1 cellular context compared by ENCODE assay signal in the genomic region with DNA sequence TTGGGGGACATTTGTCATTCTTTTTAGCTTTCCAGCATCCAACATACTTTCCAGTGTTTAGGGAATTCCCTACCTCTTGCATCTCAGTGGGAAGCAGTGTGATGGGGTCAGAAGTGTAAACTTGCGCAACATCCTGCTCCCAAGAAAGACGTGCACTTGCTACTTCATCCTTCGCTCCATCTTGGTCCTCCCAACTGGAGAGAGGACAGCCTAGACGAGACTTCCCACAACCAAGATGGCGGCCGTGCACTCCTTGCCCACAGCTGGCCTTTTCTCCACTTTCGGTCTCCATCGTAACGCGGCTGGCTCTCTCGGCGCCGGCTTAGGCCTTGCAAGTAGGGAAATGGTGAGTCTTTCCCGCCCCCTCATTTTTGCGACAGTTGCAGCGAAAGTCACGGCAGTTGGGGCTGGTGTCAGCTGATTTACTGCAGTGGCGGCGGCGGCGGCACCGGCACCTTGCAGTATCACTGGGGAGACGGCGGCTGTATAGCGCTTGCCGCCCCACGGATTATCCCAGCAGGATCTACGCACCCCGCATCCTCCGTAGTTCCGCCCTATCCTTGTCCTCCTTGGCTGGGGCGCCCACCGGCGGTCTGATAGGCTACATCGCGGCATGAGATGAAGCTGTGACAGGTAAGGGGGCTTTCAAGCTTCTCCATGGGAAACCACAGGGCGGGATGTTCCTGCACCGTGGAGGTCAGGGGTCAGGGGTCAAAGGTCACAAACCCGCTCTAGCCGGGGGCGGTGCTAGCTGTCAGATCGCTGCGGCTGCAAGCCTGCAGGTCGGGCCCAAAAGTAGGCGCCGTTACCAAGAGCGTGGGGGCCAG.
TF ChIP-seq lines count a peak whose summit lies in the region.

A gene (plus strand): TSS at position 416 of the 827 bp plus-strand sequence. CDS start 21,157 bp downstream, outside the sequence.

TF ChIP-seq in HEK293, 187 proteins besides CTCF, POLR2A, EP300 and RAD21 (continued from another document):
- TF ChIP-seq, protein P1, sequence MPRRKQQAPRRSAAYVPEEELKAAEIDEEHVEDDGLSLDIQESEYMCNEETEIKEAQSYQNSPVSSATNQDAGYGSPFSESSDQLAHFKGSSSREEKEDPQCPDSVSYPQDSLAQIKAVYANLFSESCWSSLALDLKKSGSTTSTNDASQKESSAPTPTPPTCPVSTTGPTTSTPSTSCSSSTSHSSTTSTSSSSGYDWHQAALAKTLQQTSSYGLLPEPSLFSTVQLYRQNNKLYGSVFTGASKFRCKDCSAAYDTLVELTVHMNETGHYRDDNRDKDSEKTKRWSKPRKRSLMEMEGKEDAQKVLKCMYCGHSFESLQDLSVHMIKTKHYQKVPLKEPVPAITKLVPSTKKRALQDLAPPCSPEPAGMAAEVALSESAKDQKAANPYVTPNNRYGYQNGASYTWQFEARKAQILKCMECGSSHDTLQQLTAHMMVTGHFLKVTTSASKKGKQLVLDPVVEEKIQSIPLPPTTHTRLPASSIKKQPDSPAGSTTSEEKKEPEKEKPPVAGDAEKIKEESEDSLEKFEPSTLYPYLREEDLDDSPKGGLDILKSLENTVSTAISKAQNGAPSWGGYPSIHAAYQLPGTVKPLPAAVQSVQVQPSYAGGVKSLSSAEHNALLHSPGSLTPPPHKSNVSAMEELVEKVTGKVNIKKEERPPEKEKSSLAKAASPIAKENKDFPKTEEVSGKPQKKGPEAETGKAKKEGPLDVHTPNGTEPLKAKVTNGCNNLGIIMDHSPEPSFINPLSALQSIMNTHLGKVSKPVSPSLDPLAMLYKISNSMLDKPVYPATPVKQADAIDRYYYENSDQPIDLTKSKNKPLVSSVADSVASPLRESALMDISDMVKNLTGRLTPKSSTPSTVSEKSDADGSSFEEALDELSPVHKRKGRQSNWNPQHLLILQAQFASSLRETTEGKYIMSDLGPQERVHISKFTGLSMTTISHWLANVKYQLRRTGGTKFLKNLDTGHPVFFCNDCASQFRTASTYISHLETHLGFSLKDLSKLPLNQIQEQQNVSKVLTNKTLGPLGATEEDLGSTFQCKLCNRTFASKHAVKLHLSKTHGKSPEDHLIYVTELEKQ (tag by site-specific recombination; IDR thresholded peaks at IDR 0.05; ENCODE audit: borderline replicate concordance), result no peak
- TF ChIP-seq, protein P2, sequence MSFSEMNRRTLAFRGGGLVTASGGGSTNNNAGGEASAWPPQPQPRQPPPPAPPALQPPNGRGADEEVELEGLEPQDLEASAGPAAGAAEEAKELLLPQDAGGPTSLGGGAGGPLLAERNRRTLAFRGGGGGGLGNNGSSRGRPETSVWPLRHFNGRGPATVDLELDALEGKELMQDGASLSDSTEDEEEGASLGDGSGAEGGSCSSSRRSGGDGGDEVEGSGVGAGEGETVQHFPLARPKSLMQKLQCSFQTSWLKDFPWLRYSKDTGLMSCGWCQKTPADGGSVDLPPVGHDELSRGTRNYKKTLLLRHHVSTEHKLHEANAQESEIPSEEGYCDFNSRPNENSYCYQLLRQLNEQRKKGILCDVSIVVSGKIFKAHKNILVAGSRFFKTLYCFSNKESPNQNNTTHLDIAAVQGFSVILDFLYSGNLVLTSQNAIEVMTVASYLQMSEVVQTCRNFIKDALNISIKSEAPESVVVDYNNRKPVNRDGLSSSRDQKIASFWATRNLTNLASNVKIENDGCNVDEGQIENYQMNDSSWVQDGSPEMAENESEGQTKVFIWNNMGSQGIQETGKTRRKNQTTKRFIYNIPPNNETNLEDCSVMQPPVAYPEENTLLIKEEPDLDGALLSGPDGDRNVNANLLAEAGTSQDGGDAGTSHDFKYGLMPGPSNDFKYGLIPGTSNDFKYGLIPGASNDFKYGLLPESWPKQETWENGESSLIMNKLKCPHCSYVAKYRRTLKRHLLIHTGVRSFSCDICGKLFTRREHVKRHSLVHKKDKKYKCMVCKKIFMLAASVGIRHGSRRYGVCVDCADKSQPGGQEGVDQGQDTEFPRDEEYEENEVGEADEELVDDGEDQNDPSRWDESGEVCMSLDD (tag by site-specific recombination; IDR thresholded peaks at IDR 0.05), result peak; percentile 74
- TF ChIP-seq, protein P3, sequence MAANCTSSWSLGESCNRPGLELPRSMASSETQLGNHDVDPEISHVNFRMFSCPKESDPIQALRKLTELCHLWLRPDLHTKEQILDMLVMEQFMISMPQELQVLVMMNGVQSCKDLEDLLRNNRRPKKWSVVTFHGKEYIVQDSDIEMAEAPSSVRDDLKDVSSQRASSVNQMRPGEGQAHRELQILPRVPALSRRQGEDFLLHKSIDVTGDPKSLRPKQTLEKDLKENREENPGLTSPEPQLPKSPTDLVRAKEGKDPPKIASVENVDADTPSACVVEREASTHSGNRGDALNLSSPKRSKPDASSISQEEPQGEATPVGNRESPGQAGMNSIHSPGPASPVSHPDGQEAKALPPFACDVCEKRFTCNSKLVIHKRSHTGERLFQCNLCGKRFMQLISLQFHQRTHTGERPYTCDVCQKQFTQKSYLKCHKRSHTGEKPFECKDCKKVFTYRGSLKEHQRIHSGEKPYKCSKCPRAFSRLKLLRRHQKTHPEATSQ (tag by site-specific recombination; IDR thresholded peaks at IDR 0.05), result no peak
- TF ChIP-seq ZNF473 (tag by site-specific recombination; IDR thresholded peaks at IDR 0.05) (no peak), ZNF423 (tag by site-specific recombination; IDR thresholded peaks at IDR 0.05) (no peak), ZBTB8A (tag by site-specific recombination; IDR thresholded peaks at IDR 0.05) (peak; percentile 34; the same call in 1 of the 2 replicates), KLF9 (tag by site-specific recombination; IDR thresholded peaks at IDR 0.05; ENCODE audit: low read depth) (peak; percentile 67), HOXD13 (CRISPR knock-in tag; IDR thresholded peaks at IDR 0.05; ENCODE audit: borderline replicate concordance) (peak; percentile 76)
TF ChIP-seq in HEK293: peak in this region for 63.
